Comparison of ENCODE assay signal across 20 cellular contexts in the genomic region with DNA sequence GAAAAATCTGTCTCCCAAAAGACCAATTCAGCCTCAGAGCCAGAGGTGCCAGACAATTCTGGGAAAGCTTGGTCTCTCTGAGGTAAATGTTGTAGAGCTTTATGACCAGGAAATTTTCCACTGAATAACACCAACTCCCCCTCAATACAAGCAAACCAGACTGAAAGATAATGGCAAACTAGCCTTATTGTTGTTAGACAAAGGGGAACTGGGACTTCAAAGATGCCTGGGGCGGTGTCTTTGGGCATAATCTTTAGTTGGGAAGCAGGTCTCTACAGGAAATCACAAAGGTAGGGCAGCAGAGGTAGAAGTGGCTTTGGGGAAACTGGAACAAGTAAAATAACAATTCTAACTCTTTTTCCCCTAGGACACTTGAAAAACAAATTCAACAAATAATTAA. TPM values are rescaled to one million over a fixed set of nuclear protein-coding genes. Genes with fewer than 3 reads are reported as not detected.
"Had no signal": no experiment of that assay in that cellular context is flagged by ENCODE, and none has a peak within 500 bp of the region (broad histone marks: within the 10 kb centered on the region; RNA-seq: fewer than 3 reads in every experiment).

No MANE protein-coding gene starts in this region.

- H3K9me3 ChIP-seq: heart left ventricle, mucosa of descending colon, right atrium auricular region, thyroid gland had no signal

- H3K27me3 ChIP-seq: right atrium auricular region, thyroid gland had no signal

- H3K4me3 ChIP-seq: heart left ventricle, mucosa of descending colon, right atrium auricular region, thyroid gland had no signal

- FAIRE-seq: islet of Langerhans, urothelium cell line had no signal

- DNase-seq: activated CD4-positive, alpha-beta T cell treated with anti-CD3 and anti-CD28 coated beads, Interleukin-2, amount 50 U/mL, for 1 hour; activated naive CD4-positive, alpha-beta T cell treated with Interleukin-2 at 50 U/mL for 16 hours; aorta; cerebellar nuclear complex; effector CD8-positive, alpha-beta T cell; foreskin melanocyte; heart left ventricle; mammary epithelial cell; mucosa of descending colon; naive thymus-derived CD4-positive, alpha-beta T cell; occipital lobe; stimulated activated CD4-positive, alpha-beta T cell treated with anti-CD3 and anti-CD28 coated beads, Interleukin-2, amount 100 ng/mL, for 48 hours; T-helper 9 cell; thyroid gland had no signal

- H3K36me3 ChIP-seq: heart left ventricle, right atrium auricular region, thyroid gland had no signal

- ATAC-seq: activated CD4-positive, CD25-positive, alpha-beta regulatory T cell treated with anti-CD3 and anti-CD28 coated beads, Interleukin-2, amount 50 U/mL, for 24 hours; activated T-helper 17 cell treated with anti-CD3 and anti-CD28 coated beads, Interleukin-2, amount 50 U/mL, for 72 hours; heart left ventricle; mucosa of descending colon; naive thymus-derived CD4-positive, alpha-beta T cell; stimulated activated memory B cell treated with anti-CD40 and anti-IgM and Interleukin-4, amounts not matched to agents 10 μg/mL and 1 μg/mL and 100 μg/mL, for 72 hours had no signal

- H3K27ac ChIP-seq: heart left ventricle, right atrium auricular region, thyroid gland had no signal

- H3K4me1 ChIP-seq: heart left ventricle, right atrium auricular region, thyroid gland had no signal

RNA-seq across cellular contexts. Expression of a gene that starts 12.0 kb away (rescaled TPM):
- polyA plus RNA-seq: naive thymus-derived CD4-positive, alpha-beta T cell had no signal

RNA-seq across cellular contexts. Expression of a gene that starts 13.4 kb away (rescaled TPM):
- polyA plus RNA-seq: naive thymus-derived CD4-positive, alpha-beta T cell had no signal
